Comparison of ENCODE assay signal across 16 cellular contexts in the genomic region with DNA sequence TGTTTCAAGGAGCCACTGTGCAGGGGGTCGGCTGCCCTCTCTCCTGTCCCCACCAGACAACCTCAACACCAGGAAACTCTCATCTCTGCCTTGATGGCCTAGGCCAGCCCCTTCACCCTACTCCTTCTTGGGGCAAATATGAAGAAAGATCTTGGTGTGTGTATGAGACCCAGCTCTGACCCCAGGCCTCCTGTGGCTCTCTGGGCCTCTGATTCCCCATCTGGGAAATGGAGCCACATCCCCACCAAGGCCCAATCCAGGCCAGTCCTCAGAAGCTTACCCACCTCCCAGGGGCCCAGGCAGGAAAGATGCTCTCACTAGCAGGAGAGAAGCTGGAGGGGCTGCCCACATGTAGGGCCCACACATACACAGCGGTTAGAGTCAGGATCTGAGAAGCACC. TPM values are rescaled to one million over a fixed set of nuclear protein-coding genes. Genes with fewer than 3 reads are reported as not detected.
DNase-seq lines count a peak whose midpoint lies in the region; ATAC-seq and TF ChIP-seq lines count a peak whose summit lies in the region.
"Had no signal": no experiment of that assay in that cellular context is flagged by ENCODE, and none has a peak within 500 bp of the region (broad histone marks: within the 10 kb centered on the region; RNA-seq: fewer than 3 reads in every experiment).

No MANE protein-coding gene starts in this region.

- H3K36me3 ChIP-seq in MG63 (peaks cover 23% of the 10 kb centered on the region), sigmoid colon (peaks cover 14 to 54% (median 26%) of the 10 kb centered on the region in 4 donors)

- ATAC-seq in natural killer cell (no peak), WTC11 (no peak), memory B cell (ENCODE audit: low read depth) (no peak)
- ATAC-seq in natural killer cell treated with Interleukin-12 subunit alpha and Interleukin-12 subunit beta and Interleukin-15 and Interleukin-18, amount 100 ng/mL, for 72 hours, result no peak

- H3K27me3 Mint-ChIP-seq in natural killer cell (ENCODE audit: low read depth in 2 of 2), result no peaks in the 10 kb centered on the region
- no peaks in the 10 kb centered on the region for H3K27me3 Mint-ChIP-seq in natural killer cell treated with Interleukin-12 subunit alpha and Interleukin-12 subunit beta and Interleukin-15 and Interleukin-18, amount 100 ng/mL, for 72 hours
- no peaks in the 10 kb centered on the region for H3K27me3 Mint-ChIP-seq in WTC11 (ENCODE audit: low read depth)
- no peaks in the 10 kb centered on the region for H3K27me3 Mint-ChIP-seq in memory B cell

- H3K27ac ChIP-seq in sigmoid colon, result no peak overlapping the region
- H3K27ac ChIP-seq: ascending aorta had no signal

- TF ChIP-seq POLR2A in sigmoid colon (IDR thresholded peaks at IDR 0.05), result no peak

- POLR2A ChIA-PET in WTC11 (lab: Charles Lee), result no interaction called here

- intact Hi-C loops in natural killer cell (cut with micrococcal nuclease), result no loop called here
- intact Hi-C loops in sigmoid colon (cut with DNase I), result no loop called here

- H3K9me3 ChIP-seq in MG63, result no peaks in the 10 kb centered on the region
- H3K9me3 ChIP-seq in sigmoid colon, result no peaks in the 10 kb centered on the region
- H3K9me3 ChIP-seq: ascending aorta had no signal

- H3K4me1 Mint-ChIP-seq in natural killer cell, result peaks cover 19 to 44% of the 10 kb centered on the region in 2 donors
- peaks cover 18 to 28% of the 10 kb centered on the region in 2 donors for H3K4me1 Mint-ChIP-seq in natural killer cell treated with Interleukin-12 subunit alpha and Interleukin-12 subunit beta and Interleukin-15 and Interleukin-18, amount 100 ng/mL, for 72 hours (ENCODE audit: low read depth in 2 of 2)
- H3K4me1 Mint-ChIP-seq in WTC11, result no peaks in the 10 kb centered on the region
- peaks cover 77% of the 10 kb centered on the region for H3K4me1 Mint-ChIP-seq in memory B cell

- no peak overlapping the region for H3K4me3 Mint-ChIP-seq in natural killer cell
- H3K4me3 Mint-ChIP-seq in natural killer cell treated with Interleukin-12 subunit alpha and Interleukin-12 subunit beta and Interleukin-15 and Interleukin-18, amount 100 ng/mL, for 72 hours, result no peak overlapping the region
- H3K4me3 Mint-ChIP-seq in WTC11, result no peak overlapping the region
- no peak overlapping the region for H3K4me3 Mint-ChIP-seq in memory B cell

- H3K4me3 ChIP-seq in MG63, result no peak overlapping the region
- H3K4me3 ChIP-seq in sigmoid colon, result no peak overlapping the region
- H3K4me3 ChIP-seq: ascending aorta had no signal

- no peaks in the 10 kb centered on the region for H3K36me3 Mint-ChIP-seq in natural killer cell
- H3K36me3 Mint-ChIP-seq in natural killer cell treated with Interleukin-12 subunit alpha and Interleukin-12 subunit beta and Interleukin-15 and Interleukin-18, amount 100 ng/mL, for 72 hours, result no peaks in the 10 kb centered on the region
- peaks cover 28% of the 10 kb centered on the region for H3K36me3 Mint-ChIP-seq in WTC11
- peaks cover 17% of the 10 kb centered on the region for H3K36me3 Mint-ChIP-seq in memory B cell

- H3K27ac Mint-ChIP-seq in natural killer cell (peak overlapping the region; percentile 24 to 43), WTC11 (peak overlapping the region; percentile 63; the same call in 1 of the 2 replicates), memory B cell (peak overlapping the region; percentile 67)
- H3K27ac Mint-ChIP-seq in natural killer cell treated with Interleukin-12 subunit alpha and Interleukin-12 subunit beta and Interleukin-15 and Interleukin-18, amount 100 ng/mL, for 72 hours, result no peak overlapping the region

- H3K9me3 Mint-ChIP-seq in natural killer cell (no peaks in the 10 kb centered on the region), WTC11 (no peaks in the 10 kb centered on the region), memory B cell (no peaks in the 10 kb centered on the region)
- H3K9me3 Mint-ChIP-seq in natural killer cell treated with Interleukin-12 subunit alpha and Interleukin-12 subunit beta and Interleukin-15 and Interleukin-18, amount 100 ng/mL, for 72 hours, result no peaks in the 10 kb centered on the region

- no peak for DNase-seq in natural killer cell
- no peak for DNase-seq in natural killer cell treated with Interleukin-12 subunit alpha and Interleukin-12 subunit beta and Interleukin-15 and Interleukin-18, amount 100 ng/mL, for 72 hours (ENCODE audit: low spot score)
- DNase-seq in WTC11 (ENCODE audit: low spot score), result no peak
- peak in 1 of 2 donors; percentile 7 for DNase-seq in memory B cell (ENCODE audit: low spot score in 2 of 2)
- DNase-seq in MG63, result no peak
- no peak for DNase-seq in SIG-M5 treated with dmso at 0.1 percent for 504 hours (lab: John Stamatoyannopoulos, UW; ENCODE audit: unreplicated experiment)
- no peak for DNase-seq in sigmoid colon
- DNase-seq: activated CD4-positive, alpha-beta T cell treated with anti-CD3 and anti-CD28 coated beads, Interleukin-2, amount 50 U/mL, for 4 hours; activated gamma-delta T cell; hippocampal formation; islet precursor cell; KG1; NCI-H2081; NCI-H510A; stimulated activated naive CD4-positive, alpha-beta T cell treated with Interleukin-2 at 50 U/mL for 16 hours had no signal

- CTCF ChIA-PET in WTC11 (lab: Charles Lee), result no interaction called here

- H3K4me1 ChIP-seq in sigmoid colon, result peaks cover 0 to 11% (median 3%) of the 10 kb centered on the region in 4 donors
- H3K4me1 ChIP-seq: ascending aorta had no signal

- 95 to 97% methylated on average over 2 of the region's 2 CpGs for WGBS in sigmoid colon, 2 donors

- H3K27me3 ChIP-seq in MG63 (no peaks in the 10 kb centered on the region), sigmoid colon (no peaks in the 10 kb centered on the region)
- H3K27me3 ChIP-seq: ascending aorta had no signal

- TF ChIP-seq CTCF in natural killer cell (IDR thresholded peaks at IDR 0.05) (no peak), WTC11 (IDR thresholded peaks at IDR 0.05) (no peak), sigmoid colon (IDR thresholded peaks at IDR 0.05) (no peak)

- TF ChIP-seq EP300 in sigmoid colon (IDR thresholded peaks at IDR 0.05), result no peak

TF ChIP-seq in WTC11, 78 proteins besides CTCF, POLR2A, EP300 and RAD21:
- TF ChIP-seq RORB (CRISPR knock-in tag; IDR thresholded peaks at IDR 0.05), result no peak
- TF ChIP-seq ZNF121 (CRISPR knock-in tag; IDR thresholded peaks at IDR 0.05), result no peak
- TF ChIP-seq EMX1 (CRISPR knock-in tag; IDR thresholded peaks at IDR 0.05), result no peak
- TF ChIP-seq, protein P1, sequence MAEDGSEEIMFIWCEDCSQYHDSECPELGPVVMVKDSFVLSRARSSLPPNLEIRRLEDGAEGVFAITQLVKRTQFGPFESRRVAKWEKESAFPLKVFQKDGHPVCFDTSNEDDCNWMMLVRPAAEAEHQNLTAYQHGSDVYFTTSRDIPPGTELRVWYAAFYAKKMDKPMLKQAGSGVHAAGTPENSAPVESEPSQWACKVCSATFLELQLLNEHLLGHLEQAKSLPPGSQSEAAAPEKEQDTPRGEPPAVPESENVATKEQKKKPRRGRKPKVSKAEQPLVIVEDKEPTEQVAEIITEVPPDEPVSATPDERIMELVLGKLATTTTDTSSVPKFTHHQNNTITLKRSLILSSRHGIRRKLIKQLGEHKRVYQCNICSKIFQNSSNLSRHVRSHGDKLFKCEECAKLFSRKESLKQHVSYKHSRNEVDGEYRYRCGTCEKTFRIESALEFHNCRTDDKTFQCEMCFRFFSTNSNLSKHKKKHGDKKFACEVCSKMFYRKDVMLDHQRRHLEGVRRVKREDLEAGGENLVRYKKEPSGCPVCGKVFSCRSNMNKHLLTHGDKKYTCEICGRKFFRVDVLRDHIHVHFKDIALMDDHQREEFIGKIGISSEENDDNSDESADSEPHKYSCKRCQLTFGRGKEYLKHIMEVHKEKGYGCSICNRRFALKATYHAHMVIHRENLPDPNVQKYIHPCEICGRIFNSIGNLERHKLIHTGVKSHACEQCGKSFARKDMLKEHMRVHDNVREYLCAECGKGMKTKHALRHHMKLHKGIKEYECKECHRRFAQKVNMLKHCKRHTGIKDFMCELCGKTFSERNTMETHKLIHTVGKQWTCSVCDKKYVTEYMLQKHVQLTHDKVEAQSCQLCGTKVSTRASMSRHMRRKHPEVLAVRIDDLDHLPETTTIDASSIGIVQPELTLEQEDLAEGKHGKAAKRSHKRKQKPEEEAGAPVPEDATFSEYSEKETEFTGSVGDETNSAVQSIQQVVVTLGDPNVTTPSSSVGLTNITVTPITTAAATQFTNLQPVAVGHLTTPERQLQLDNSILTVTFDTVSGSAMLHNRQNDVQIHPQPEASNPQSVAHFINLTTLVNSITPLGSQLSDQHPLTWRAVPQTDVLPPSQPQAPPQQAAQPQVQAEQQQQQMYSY (CRISPR knock-in tag; IDR thresholded peaks at IDR 0.05), result no peak
- no peak for TF ChIP-seq FOXP1 (CRISPR knock-in tag; IDR thresholded peaks at IDR 0.05; ENCODE audit: borderline replicate concordance)
- TF ChIP-seq, protein P2, sequence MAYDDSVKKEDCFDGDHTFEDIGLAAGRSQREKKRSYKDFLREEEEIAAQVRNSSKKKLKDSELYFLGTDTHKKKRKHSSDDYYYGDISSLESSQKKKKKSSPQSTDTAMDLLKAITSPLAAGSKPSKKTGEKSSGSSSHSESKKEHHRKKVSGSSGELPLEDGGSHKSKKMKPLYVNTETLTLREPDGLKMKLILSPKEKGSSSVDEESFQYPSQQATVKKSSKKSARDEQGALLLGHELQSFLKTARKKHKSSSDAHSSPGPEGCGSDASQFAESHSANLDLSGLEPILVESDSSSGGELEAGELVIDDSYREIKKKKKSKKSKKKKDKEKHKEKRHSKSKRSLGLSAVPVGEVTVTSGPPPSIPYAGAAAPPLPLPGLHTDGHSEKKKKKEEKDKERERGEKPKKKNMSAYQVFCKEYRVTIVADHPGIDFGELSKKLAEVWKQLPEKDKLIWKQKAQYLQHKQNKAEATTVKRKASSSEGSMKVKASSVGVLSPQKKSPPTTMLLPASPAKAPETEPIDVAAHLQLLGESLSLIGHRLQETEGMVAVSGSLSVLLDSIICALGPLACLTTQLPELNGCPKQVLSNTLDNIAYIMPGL (CRISPR knock-in tag; IDR thresholded peaks at IDR 0.05), result no peak
- TF ChIP-seq GABPB1 (CRISPR knock-in tag; IDR thresholded peaks at IDR 0.05), result no peak

RNA-seq across cellular contexts. Expression of a gene that starts 38.9 kb away (rescaled TPM):
- 10 to 100 TPM; 27.0 to 39.7 (median 39.7) TPM for total RNA-seq in natural killer cell
- total RNA-seq in natural killer cell treated with Interleukin-12 subunit alpha and Interleukin-12 subunit beta and Interleukin-15 and Interleukin-18, amount 100 ng/mL, for 72 hours, result 10 to 100 TPM; 31.8 to 37.9 TPM
- 30.8 to 38.7 TPM (median 31.4 TPM) in 3 replicates for total RNA-seq in WTC11 (2021)
- 35.6 and 49.5 TPM in 2 replicates for total RNA-seq in MG63 (2014; rRNA removed; shearing (Covaris generic); ENCODE audit: low replicate concordance)
- 10 to 100 TPM; 30.6 to 38.5 (median 34.2) TPM for total RNA-seq in sigmoid colon
- polyA plus RNA-seq in sigmoid colon, result 1 to 10 TPM; 5.4 to 9.7 (median 9.0) TPM

RNA-seq across cellular contexts. Expression of a gene that starts 55.8 kb away (rescaled TPM):
- total RNA-seq in natural killer cell, result 1 to 10 TPM; 4.9 to 9.2 (median 6.7) TPM
- total RNA-seq in natural killer cell treated with Interleukin-12 subunit alpha and Interleukin-12 subunit beta and Interleukin-15 and Interleukin-18, amount 100 ng/mL, for 72 hours, result 10 to 100 TPM; 11.8 to 21.9 TPM
- 8.1 to 9.4 TPM (median 8.6 TPM) in 3 replicates for total RNA-seq in WTC11 (2021)
- total RNA-seq in MG63 (2014; rRNA removed; shearing (Covaris generic); ENCODE audit: low replicate concordance), result 9.8 and 13.3 TPM in 2 replicates
- total RNA-seq in sigmoid colon, result 10 to 100 TPM in 1 of 4 donors, 1 to 10 TPM in 3; 5.7 to 12.5 (median 6.9) TPM
- 1 to 10 TPM; 3.6 to 7.8 (median 4.4) TPM for polyA plus RNA-seq in sigmoid colon

Comparison
In these comparisons a context has a peak if more than half of its experiments do, and no peak if none do; other contexts are left out.
1. H3K27ac Mint-ChIP-seq: peak in natural killer cell (2 of 2), WTC11 (single experiment) and memory B cell (single experiment); none in natural killer cell treated with Interleukin-12 subunit alpha and Interleukin-12 subunit beta and Interleukin-15 and Interleukin-18, amount 100 ng/mL, for 72 hours (0 of 2).